Comparison of ENCODE assay signal across 8 cellular contexts in the genomic region with DNA sequence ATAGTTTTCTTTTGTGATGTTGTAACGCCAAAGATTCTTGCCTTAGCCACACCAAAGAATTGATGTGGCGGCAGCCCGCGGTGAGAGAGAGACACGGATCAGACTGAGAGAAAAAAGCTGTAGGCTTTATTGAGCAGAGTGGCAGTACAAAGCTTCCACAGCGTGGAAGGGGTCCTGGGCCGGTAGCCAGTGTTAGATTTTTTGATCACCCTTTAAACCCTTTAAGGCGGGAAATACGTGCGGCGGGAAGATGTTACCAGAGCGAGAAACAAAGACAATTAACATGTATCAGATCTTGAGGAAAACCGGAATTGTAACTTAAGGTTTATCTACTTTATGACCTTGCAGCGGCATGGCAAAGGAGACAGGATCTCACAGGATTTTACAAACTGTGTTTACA. TPM values are rescaled to one million over a fixed set of nuclear protein-coding genes. Genes with fewer than 3 reads are reported as not detected.
DNase-seq lines count a peak whose midpoint lies in the region; ATAC-seq and TF ChIP-seq lines count a peak whose summit lies in the region.
"Not testable (repeated sequence)": the region's sequence is repeated elsewhere in the genome, so short reads cannot be mapped to it uniquely, and the experiment has no call there.

No MANE protein-coding gene starts in this region.

- not testable (repeated sequence) for H3K27ac Mint-ChIP-seq in T-helper 1 cell treated with Interleukin-12 subunit alpha and Interleukin-12 subunit beta and Interleukin-4 antibody, amounts not matched to agents 30 μg/mL and 1 μg/mL, for 36 hours
- peak overlapping the region; percentile 44 for H3K27ac Mint-ChIP-seq in activated T-helper 2 cell treated with anti-CD3 and anti-CD28 coated beads, Interferon-gamma antibody, Interleukin-2, Interleukin-4, amounts not matched to agents 10 μg/mL and 5 μg/mL and 100 μg/mL, durations not matched to agents 14 hours and 24 hours and 36 hours

- ATAC-seq in lower lobe of right lung; psoas muscle; upper lobe of left lung (ENCODE audit: low FRiP score in 2 of 2): not testable (repeated sequence)

- WGBS in psoas muscle, 3 donors: 51 to 59% (median 58%) methylated on average over 14 of the region's 14 CpGs
- WGBS in upper lobe of left lung, 2 donors: 45 to 48% methylated on average over 14 of the region's 14 CpGs

- TF ChIP-seq POLR2A in upper lobe of left lung (IDR thresholded peaks at IDR 0.05): not testable (repeated sequence)

- not testable (repeated sequence) for DNase-seq in activated T-helper 2 cell treated with anti-CD3 and anti-CD28 coated beads, Interferon-gamma antibody, Interleukin-2, Interleukin-4, amounts not matched to agents 10 μg/mL and 5 μg/mL and 100 μg/mL, durations not matched to agents 14 hours and 24 hours and 36 hours (ENCODE audit: low spot score); choroid plexus epithelial cell (ENCODE audit: low read depth); cardiac muscle cell (ENCODE audit: low read depth in 1 of 2, low spot score in 1 of 2); lower lobe of right lung; upper lobe of left lung
- DNase-seq in psoas muscle: peak in 1 of 2 donors; percentile 13

- not testable (repeated sequence) for H3K27me3 ChIP-seq in cardiac muscle cell; lower lobe of right lung (ENCODE audit: low read depth); psoas muscle (ENCODE audit: insufficient read depth in 3 of 3, low read length in 2 of 3); upper lobe of left lung

- H3K36me3 ChIP-seq in ES-I3 (ENCODE audit: insufficient read depth, low read length); cardiac muscle cell; lower lobe of right lung; psoas muscle (ENCODE audit: insufficient read depth in 1 of 2, low read depth in 1 of 2); upper lobe of left lung: not testable (repeated sequence)

- H3K4me1 Mint-ChIP-seq in T-helper 1 cell treated with Interleukin-12 subunit alpha and Interleukin-12 subunit beta and Interleukin-4 antibody, amounts not matched to agents 30 μg/mL and 1 μg/mL, for 36 hours (ENCODE audit: low read depth); activated T-helper 2 cell treated with anti-CD3 and anti-CD28 coated beads, Interferon-gamma antibody, Interleukin-2, Interleukin-4, amounts not matched to agents 10 μg/mL and 5 μg/mL and 100 μg/mL, durations not matched to agents 14 hours and 24 hours and 36 hours (ENCODE audit: low read depth): not testable (repeated sequence)

- not testable (repeated sequence) for H3K36me3 Mint-ChIP-seq in T-helper 1 cell treated with Interleukin-12 subunit alpha and Interleukin-12 subunit beta and Interleukin-4 antibody, amounts not matched to agents 30 μg/mL and 1 μg/mL, for 36 hours (ENCODE audit: low read depth); activated T-helper 2 cell treated with anti-CD3 and anti-CD28 coated beads, Interferon-gamma antibody, Interleukin-2, Interleukin-4, amounts not matched to agents 10 μg/mL and 5 μg/mL and 100 μg/mL, durations not matched to agents 14 hours and 24 hours and 36 hours (ENCODE audit: low read depth)

- intact Hi-C loops in activated T-helper 2 cell treated with anti-CD3 and anti-CD28 coated beads, Interferon-gamma antibody, Interleukin-2, Interleukin-4, amounts not matched to agents 10 μg/mL and 5 μg/mL and 100 μg/mL, durations not matched to agents 14 hours and 24 hours and 36 hours (cut with micrococcal nuclease); lower lobe of right lung (cut with DNase I); psoas muscle (cut with DNase I): not testable (repeated sequence)

- H3K4me3 Mint-ChIP-seq in T-helper 1 cell treated with Interleukin-12 subunit alpha and Interleukin-12 subunit beta and Interleukin-4 antibody, amounts not matched to agents 30 μg/mL and 1 μg/mL, for 36 hours: peak overlapping the region; percentile 72
- peak overlapping the region; percentile 74 for H3K4me3 Mint-ChIP-seq in activated T-helper 2 cell treated with anti-CD3 and anti-CD28 coated beads, Interferon-gamma antibody, Interleukin-2, Interleukin-4, amounts not matched to agents 10 μg/mL and 5 μg/mL and 100 μg/mL, durations not matched to agents 14 hours and 24 hours and 36 hours (ENCODE audit: low read depth)

- not testable (repeated sequence) for H3K9me3 Mint-ChIP-seq in T-helper 1 cell treated with Interleukin-12 subunit alpha and Interleukin-12 subunit beta and Interleukin-4 antibody, amounts not matched to agents 30 μg/mL and 1 μg/mL, for 36 hours; activated T-helper 2 cell treated with anti-CD3 and anti-CD28 coated beads, Interferon-gamma antibody, Interleukin-2, Interleukin-4, amounts not matched to agents 10 μg/mL and 5 μg/mL and 100 μg/mL, durations not matched to agents 14 hours and 24 hours and 36 hours

- not testable (repeated sequence) for H3K27me3 Mint-ChIP-seq in T-helper 1 cell treated with Interleukin-12 subunit alpha and Interleukin-12 subunit beta and Interleukin-4 antibody, amounts not matched to agents 30 μg/mL and 1 μg/mL, for 36 hours (ENCODE audit: low read depth); activated T-helper 2 cell treated with anti-CD3 and anti-CD28 coated beads, Interferon-gamma antibody, Interleukin-2, Interleukin-4, amounts not matched to agents 10 μg/mL and 5 μg/mL and 100 μg/mL, durations not matched to agents 14 hours and 24 hours and 36 hours (ENCODE audit: low read depth)

- H3K9me3 ChIP-seq in ES-I3 (ENCODE audit: control insufficient read depth, insufficient read depth, low read length); cardiac muscle cell (ENCODE audit: low read depth); lower lobe of right lung; psoas muscle; upper lobe of left lung: not testable (repeated sequence)

- H3K27ac ChIP-seq in cardiac muscle cell: peak overlapping the region; percentile 41
- H3K27ac ChIP-seq in lower lobe of right lung, psoas muscle, upper lobe of left lung: not testable (repeated sequence)

- peak overlapping the region; percentile 36 for H3K4me3 ChIP-seq in choroid plexus epithelial cell (ENCODE audit: low read depth, low read length)
- H3K4me3 ChIP-seq in cardiac muscle cell: peak overlapping the region; percentile 14
- peak overlapping the region; percentile 37 for H3K4me3 ChIP-seq in lower lobe of right lung
- H3K4me3 ChIP-seq in psoas muscle: peak overlapping the region; percentile 37
- H3K4me3 ChIP-seq in upper lobe of left lung: peak overlapping the region in 3 of 4 donors; percentile 2 to 25 (median 22)

- TF ChIP-seq CTCF in choroid plexus epithelial cell (conservative IDR thresholded peaks at IDR 0.05; ENCODE audit: low read depth, low read length); cardiac muscle cell (IDR thresholded peaks at IDR 0.05; ENCODE audit: low read depth, low read length); lower lobe of right lung (IDR thresholded peaks at IDR 0.05); psoas muscle (IDR thresholded peaks at IDR 0.05); upper lobe of left lung (IDR thresholded peaks at IDR 0.05): not testable (repeated sequence)

- not testable (repeated sequence) for TF ChIP-seq EP300 in upper lobe of left lung (IDR thresholded peaks at IDR 0.05)

- peak overlapping the region; percentile 41 for H3K9ac ChIP-seq in ES-I3 (ENCODE audit: low read depth, low read length)

- H3K4me1 ChIP-seq in ES-I3 (ENCODE audit: insufficient read depth, low read length); cardiac muscle cell (ENCODE audit: low read depth); lower lobe of right lung; psoas muscle; upper lobe of left lung: not testable (repeated sequence)

RNA-seq across cellular contexts. Expression of gene TMLHE, which starts 28.6 kb away (rescaled TPM):
- total RNA-seq in activated T-helper 2 cell treated with anti-CD3 and anti-CD28 coated beads, Interferon-gamma antibody, Interleukin-2, Interleukin-4, amounts not matched to agents 10 μg/mL and 5 μg/mL and 100 μg/mL, durations not matched to agents 14 hours and 24 hours and 36 hours: 9.7 and 11.2 TPM in 2 replicates
- total RNA-seq in cardiac muscle cell: 17.4 and 17.6 TPM in 2 replicates
- polyA plus RNA-seq in cardiac muscle cell: 22.1 and 29.3 TPM in 2 replicates
- 15.3 TPM for total RNA-seq in lower lobe of right lung
- total RNA-seq in psoas muscle: 10 to 100 TPM; 21.1 to 36.9 (median 30.1) TPM
- polyA plus RNA-seq in psoas muscle: 10 to 100 TPM; 13.7 to 22.6 (median 16.5) TPM
- 10 to 100 TPM in 3 of 6 donors, 1 to 10 TPM in 3; 8.8 to 18.9 (median 11.4) TPM for total RNA-seq in upper lobe of left lung

RNA-seq across cellular contexts. Expression of gene SPRY3, which starts 29.0 kb away (rescaled TPM):
- 0.18 and 0.21 TPM in 2 replicates for total RNA-seq in activated T-helper 2 cell treated with anti-CD3 and anti-CD28 coated beads, Interferon-gamma antibody, Interleukin-2, Interleukin-4, amounts not matched to agents 10 μg/mL and 5 μg/mL and 100 μg/mL, durations not matched to agents 14 hours and 24 hours and 36 hours
- total RNA-seq in cardiac muscle cell (0.81 and 1.0 TPM in 2 replicates), lower lobe of right lung (1.3 TPM), psoas muscle (1 to 10 TPM in 3 of 4 donors, under 1 TPM in 1; 0.69 to 1.9 (median 1.4) TPM), upper lobe of left lung (1 to 10 TPM in 2 of 6 donors, under 1 TPM in 4; 0.76 to 1.7 (median 0.90) TPM)
- polyA plus RNA-seq in cardiac muscle cell (0.65 and 0.95 TPM in 2 replicates), psoas muscle (under 1 TPM; 0.25 to 0.75 (median 0.30) TPM)
